In genomic region chr5:151008124-151008491, GRCh38 we compare ENCODE assay signal across 26 cellular contexts. TPM values are rescaled to one million over a fixed set of nuclear protein-coding genes. Genes with fewer than 3 reads are reported as not detected.
"Had no signal": no experiment of that assay in that cellular context is flagged by ENCODE, and none has a peak within 500 bp of the region (broad histone marks: within the 10 kb centered on the region; RNA-seq: fewer than 3 reads in every experiment).

No MANE protein-coding gene starts in this region.

- DNase-seq: activated CD4-positive, alpha-beta memory T cell treated with anti-CD3 and anti-CD28 coated beads, Interleukin-2, amount 10 ng/mL, durations not matched to agents 7 days and 5 days; activated CD4-positive, alpha-beta T cell treated with anti-CD3 and anti-CD28 coated beads for 48 hours; activated CD4-positive, CD25-positive, alpha-beta regulatory T cell; activated CD8-positive, alpha-beta memory T cell treated with anti-CD3 and anti-CD28 coated beads, Interleukin-2, amount 10 ng/mL, durations not matched to agents 7 days and 5 days; activated naive CD4-positive, alpha-beta T cell; activated naive CD8-positive, alpha-beta T cell treated with anti-CD3 and anti-CD28 coated beads, Interleukin-2, amount 10 ng/mL, durations not matched to agents 7 days and 5 days; brain microvascular endothelial cell; hippocampal formation; islet precursor cell; mesenchymal stem cell; mucosa of descending colon; naive B cell; ovary; psoas muscle; right lobe of liver; stimulated activated CD4-positive, alpha-beta T cell treated with anti-CD3 and anti-CD28 coated beads, Interleukin-4, amount 100 ng/mL, for 1 hour; T-helper 1 cell; T-helper 9 cell had no signal

- H2AFZ ChIP-seq: neural progenitor cell had no signal

- H3K9me3 ChIP-seq: mucosa of descending colon, ovary, psoas muscle, right lobe of liver had no signal

- H3K27ac ChIP-seq: brain microvascular endothelial cell, neural progenitor cell, right lobe of liver had no signal

- H3K9ac ChIP-seq: neural progenitor cell had no signal

- H3K4me2 ChIP-seq: neural progenitor cell, smooth muscle cell had no signal

- FAIRE-seq: endometrium had no signal

- H3K27me3 ChIP-seq: brain microvascular endothelial cell, neural progenitor cell, ovary, right lobe of liver had no signal

- H3K36me3 ChIP-seq: brain microvascular endothelial cell, neural progenitor cell, ovary, right lobe of liver had no signal

- ATAC-seq: activated CD8-positive, alpha-beta memory T cell treated with anti-CD3 and anti-CD28 coated beads, Interleukin-2, amount 10 ng/mL, durations not matched to agents 7 days and 5 days; activated T-helper 17 cell treated with anti-CD3 and anti-CD28 coated beads, Interleukin-2, amount 50 U/mL, for 72 hours; esophagus mucosa; left lobe of liver; mucosa of descending colon; psoas muscle; right lobe of liver; stimulated activated effector memory CD8-positive, alpha-beta T cell treated with anti-CD3 and anti-CD28 coated beads, Interleukin-12 subunit alpha, Interleukin-12 subunit beta, amount 100 ng/mL, for 72 hours had no signal

- H3K4me3 ChIP-seq: coronary artery, mucosa of descending colon, neural progenitor cell, ovary, psoas muscle, right lobe of liver, smooth muscle cell had no signal

RNA-seq across cellular contexts. Expression of gene GPX3, which starts 12.3 kb away (rescaled TPM):
- total RNA-seq: activated CD4-positive, alpha-beta memory T cell treated with anti-CD3 and anti-CD28 coated beads, Interleukin-2, amount 10 ng/mL, durations not matched to agents 7 days and 5 days; activated CD8-positive, alpha-beta memory T cell treated with anti-CD3 and anti-CD28 coated beads, Interleukin-2, amount 10 ng/mL, durations not matched to agents 7 days and 5 days; activated naive CD8-positive, alpha-beta T cell treated with anti-CD3 and anti-CD28 coated beads, Interleukin-2, amount 10 ng/mL, durations not matched to agents 7 days and 5 days; activated T-helper 17 cell treated with anti-CD3 and anti-CD28 coated beads, Interleukin-2, amount 50 U/mL, for 72 hours had no signal
